In genomic region chr9:127979015-127979332, GRCh38 we compare ENCODE assay signal across 8 cellular contexts. TPM values are rescaled to one million over a fixed set of nuclear protein-coding genes. Genes with fewer than 3 reads are reported as not detected.
DNase-seq lines count a peak whose midpoint lies in the region; ATAC-seq and TF ChIP-seq lines count a peak whose summit lies in the region.

No MANE protein-coding gene starts in this region.

- H3K27ac ChIP-seq in hepatocyte: peak overlapping the region; percentile 99
- peak overlapping the region in 19 of 21 experiments; percentile 73 to 93 (median 89) for H3K27ac ChIP-seq in skin epidermis

- H3K27me3 ChIP-seq in HAP-1 (ENCODE audit: low read depth): no peaks in the 10 kb centered on the region
- H3K27me3 ChIP-seq in hepatocyte: no peaks in the 10 kb centered on the region

- H3K9me2 ChIP-seq in hepatocyte (replicated peaks; ENCODE audit: insufficient read depth): no peaks in the 10 kb centered on the region

- H3K4me1 Mint-ChIP-seq in activated CD8-positive, alpha-beta T cell treated with anti-CD3 and anti-CD28 coated beads for 36 hours (ENCODE audit: low read depth): peaks cover 55% of the 10 kb centered on the region

- H3K27ac Mint-ChIP-seq in activated CD8-positive, alpha-beta T cell treated with anti-CD3 and anti-CD28 coated beads for 36 hours: peak overlapping the region; percentile 89

- in situ Hi-C loops in HAP-1 (cut with MboI; ENCODE audit: low sequenced_read_pairs): no loop called here

- peak overlapping the region; percentile 92 for H3K4me2 ChIP-seq in hepatocyte

- CTCF ChIA-PET in activated CD8-positive, alpha-beta T cell treated with anti-CD3 and anti-CD28 coated beads for 36 hours (lab: Charles Lee): interaction anchor here (1.0 to 15.3 kb wide), 7 partner anchors 20 to 139 kb away, joined by 3 to 163 read pairs (median 5); no protein-coding TSS in a partner anchor

- H3K4me1 ChIP-seq in HAP-1 (peaks cover 23% of the 10 kb centered on the region), hepatocyte (ENCODE audit: insufficient read depth) (peaks cover 58% of the 10 kb centered on the region)

- peaks cover 62% of the 10 kb centered on the region for H4K20me1 ChIP-seq in hepatocyte (ENCODE audit: insufficient read depth, poor library complexity, severe bottlenecking)

- H2AFZ ChIP-seq in hepatocyte: no peak overlapping the region

- intact Hi-C loops in activated CD8-positive, alpha-beta T cell treated with anti-CD3 and anti-CD28 coated beads for 36 hours (cut with micrococcal nuclease): loop anchor here (5.0 kb wide), 1 partner anchor 42 kb away; the partner anchor contains the start of gene DPM2

- POLR2A ChIA-PET in activated CD8-positive, alpha-beta T cell treated with anti-CD3 and anti-CD28 coated beads for 36 hours (lab: Charles Lee): interaction anchor here (1.3 to 22.5 kb wide), 6 partner anchors 18 to 90 kb away, joined by 3 to 408 read pairs (median 7); no protein-coding TSS in a partner anchor

- no peaks in the 10 kb centered on the region for H3K9me3 ChIP-seq in HAP-1
- H3K9me3 ChIP-seq in hepatocyte (ENCODE audit: low read depth): no peaks in the 10 kb centered on the region

- 29% methylated on average over 5 of the region's 5 CpGs for WGBS in hepatocyte (ENCODE audit: low lambda C conversion rate, missing lambda C conversion rate)

- peaks cover 75% of the 10 kb centered on the region for H3K79me2 ChIP-seq in hepatocyte

- no peaks in the 10 kb centered on the region for H3K27me3 Mint-ChIP-seq in activated CD8-positive, alpha-beta T cell treated with anti-CD3 and anti-CD28 coated beads for 36 hours

- H3K36me3 ChIP-seq in HAP-1 (replicated peaks) (no peaks in the 10 kb centered on the region; the same call in 1 of the 2 replicates), hepatocyte (replicated peaks; ENCODE audit: insufficient read depth, low read depth) (no peaks in the 10 kb centered on the region)

- no peak for TF ChIP-seq CTCF in activated CD8-positive, alpha-beta T cell treated with anti-CD3 and anti-CD28 coated beads for 36 hours (IDR thresholded peaks at IDR 0.05)
- TF ChIP-seq CTCF in hepatocyte (IDR thresholded peaks at IDR 0.05; ENCODE audit: poor library complexity): no peak
- TF ChIP-seq CTCF in GM10266 (IDR thresholded peaks at IDR 0.05; ENCODE audit: control insufficient read depth, insufficient read depth, low read depth, missing control alignments): no peak

- no peaks in the 10 kb centered on the region for H3K9me3 Mint-ChIP-seq in activated CD8-positive, alpha-beta T cell treated with anti-CD3 and anti-CD28 coated beads for 36 hours

- peak overlapping the region; percentile 97 for H3K4me3 Mint-ChIP-seq in activated CD8-positive, alpha-beta T cell treated with anti-CD3 and anti-CD28 coated beads for 36 hours

- H3K4me3 ChIP-seq in HAP-1 (peak overlapping the region; percentile 79), hepatocyte (peak overlapping the region; percentile 75), skin epidermis (peak overlapping the region; percentile 48 to 90 (median 75))

- DNase-seq in HAP-1 (ENCODE audit: low spot score in 2 of 2) (no peak), hepatocyte (ENCODE audit: low spot score) (peak; percentile 26), NCI-H1105 treated with DMSO at 0.1 percent for 48 hours (lab: John Stamatoyannopoulos, UW) (no peak), GM10266 (ENCODE audit: extremely low spot score) (no peak), DMS53 treated with DMSO at 0.1 percent for 48 hours (lab: John Stamatoyannopoulos, UW; ENCODE audit: unreplicated experiment) (no peak), KG1 (lab: John Stamatoyannopoulos, UW) (no peak)
- no peak for DNase-seq in activated CD8-positive, alpha-beta T cell treated with anti-CD3 and anti-CD28 coated beads for 36 hours

- no peak for ATAC-seq in activated CD8-positive, alpha-beta T cell treated with anti-CD3 and anti-CD28 coated beads for 36 hours

- H3K36me3 Mint-ChIP-seq in activated CD8-positive, alpha-beta T cell treated with anti-CD3 and anti-CD28 coated beads for 36 hours (ENCODE audit: low read depth): peaks cover 43% of the 10 kb centered on the region

RNA-seq across cellular contexts. Expression of gene EEIG1, which starts 1.8 kb away (rescaled TPM):
- 10 to 100 TPM; 79.7 to 81.5 TPM for total RNA-seq in activated CD8-positive, alpha-beta T cell treated with anti-CD3 and anti-CD28 coated beads for 36 hours
- total RNA-seq in hepatocyte: 38.1 and 47.9 TPM in 2 replicates
- polyA plus RNA-seq in hepatocyte: 43.6 and 44.1 TPM in 2 replicates

RNA-seq across cellular contexts. Expression of gene DPM2, which starts 41.3 kb away (rescaled TPM):
- total RNA-seq in activated CD8-positive, alpha-beta T cell treated with anti-CD3 and anti-CD28 coated beads for 36 hours: 10 to 100 TPM; 41.3 to 43.9 TPM
- 19.2 and 22.4 TPM in 2 replicates for total RNA-seq in hepatocyte
- 57.1 and 61.9 TPM in 2 replicates for polyA plus RNA-seq in hepatocyte

RNA-seq across cellular contexts. Expression of gene PIP5KL1, which starts 48.4 kb away (rescaled TPM):
- 1 to 10 TPM; 1.7 to 2.5 TPM for total RNA-seq in activated CD8-positive, alpha-beta T cell treated with anti-CD3 and anti-CD28 coated beads for 36 hours
- 1.6 and 3.7 TPM in 2 replicates for total RNA-seq in hepatocyte
- 1.4 and 2.5 TPM in 2 replicates for polyA plus RNA-seq in hepatocyte
